In genomic region chrX:151713859-151714258, GRCh38 we compare ENCODE assay signal across 9 cellular contexts. TPM values are rescaled to one million over a fixed set of nuclear protein-coding genes. Genes with fewer than 3 reads are reported as not detected.
DNase-seq lines count a peak whose midpoint lies in the region; ATAC-seq, FAIRE-seq and TF ChIP-seq lines count a peak whose summit lies in the region.
"Had no signal": no experiment of that assay in that cellular context is flagged by ENCODE, and none has a peak within 500 bp of the region (broad histone marks: within the 10 kb centered on the region; RNA-seq: fewer than 3 reads in every experiment).

No MANE protein-coding gene starts in this region.

- no peak for TF ChIP-seq EP300 in H1 (IDR thresholded peaks at IDR 0.05; ENCODE audit: borderline replicate concordance in 1 of 2, low read depth in 2 of 2, low read length in 2 of 2)
- TF ChIP-seq EP300 in upper lobe of left lung (IDR thresholded peaks at IDR 0.05) = no peak

- no peaks in the 10 kb centered on the region for H4K20me1 ChIP-seq in H1 (replicated peaks in 1 of 2; ENCODE audit: control insufficient read depth in 1 of 2, insufficient read depth in 2 of 2, low read length in 2 of 2)

- H3K9me3 ChIP-seq in H1 (ENCODE audit: insufficient read depth in 2 of 2, low read depth in 1 of 2, low read length in 1 of 2) (no peaks in the 10 kb centered on the region), upper lobe of left lung (no peaks in the 10 kb centered on the region), gastrocnemius medialis (no peaks in the 10 kb centered on the region)

- peak; percentile 82 for TF ChIP-seq CTCF in GM12873 (IDR thresholded peaks at IDR 0.05; ENCODE audit: insufficient read depth, low read depth, low read length, missing control alignments)
- peak; percentile 56 to 64 (median 62) for TF ChIP-seq CTCF in H1 (IDR thresholded peaks at IDR 0.05; ENCODE audit: control extremely low read depth in 1 of 3, insufficient read depth in 1 of 3, low read depth in 1 of 3, low read length in 3 of 3)
- TF ChIP-seq CTCF in upper lobe of left lung (IDR thresholded peaks at IDR 0.05) = peak in 4 of 6 experiments; percentile 20 to 28 (median 22)
- TF ChIP-seq CTCF in gastrocnemius medialis (IDR thresholded peaks at IDR 0.05 in 4 of 5, conservative IDR thresholded peaks at IDR 0.05 in 1 of 5) = peak in 1 of 5 experiments; percentile 37

- no peaks in the 10 kb centered on the region for H3K79me1 ChIP-seq in H1 (ENCODE audit: low read depth, low read length)

- H2BK5ac ChIP-seq in H1 (ENCODE audit: low read depth, low read length) = no peak overlapping the region

- no peak overlapping the region for H2BK120ac ChIP-seq in H1 (replicated peaks; ENCODE audit: low read depth, low read length)

- no peak overlapping the region for H2BK15ac ChIP-seq in H1 (ENCODE audit: low read length)

- H3K4ac ChIP-seq in H1 (replicated peaks; ENCODE audit: insufficient read length, low read depth, low read length) = no peak overlapping the region

- H2BK20ac ChIP-seq in H1 (ENCODE audit: low read length) = no peak overlapping the region

- intact Hi-C loops in gastrocnemius medialis (cut with DNase I; ENCODE audit: low total_unique reads) = no loop called here

- peaks cover 0 to 4% (median 1%) of the 10 kb centered on the region in 4 experiments; a peak in 3 of 7 replicates for H3K4me1 ChIP-seq in H1 (replicated peaks in 1 of 4; ENCODE audit: control insufficient read depth in 3 of 4, insufficient read depth in 4 of 4, low read length in 3 of 4)
- H3K4me1 ChIP-seq in upper lobe of left lung = no peaks in the 10 kb centered on the region
- peaks cover 0 to 4% of the 10 kb centered on the region in 2 donors for H3K4me1 ChIP-seq in gastrocnemius medialis

- no peaks in the 10 kb centered on the region for H3K36me3 ChIP-seq in H1 (ENCODE audit: control insufficient read depth in 2 of 4, insufficient read depth in 4 of 4, low read length in 3 of 4)
- no peaks in the 10 kb centered on the region for H3K36me3 ChIP-seq in upper lobe of left lung
- no peaks in the 10 kb centered on the region for H3K36me3 ChIP-seq in gastrocnemius medialis

- peak; percentile 84 for FAIRE-seq in H1 (lab: Jason Lieb, UNC)
- FAIRE-seq: endometrium had no signal

- H3K9ac ChIP-seq in H1 (replicated peaks in 1 of 4; ENCODE audit: extremely low read depth in 1 of 4, low read depth in 3 of 4, low read length in 3 of 4) = no peak overlapping the region

- no peaks in the 10 kb centered on the region for H3K27me3 ChIP-seq in H1 (replicated peaks in 1 of 4; ENCODE audit: control insufficient read depth in 3 of 4, extremely low read depth in 1 of 4, insufficient read depth in 3 of 4, low read length in 3 of 4)
- H3K27me3 ChIP-seq in upper lobe of left lung = no peaks in the 10 kb centered on the region
- H3K27me3 ChIP-seq in gastrocnemius medialis = no peaks in the 10 kb centered on the region

- H3K14ac ChIP-seq in H1 (ENCODE audit: insufficient read length) = no peak overlapping the region

- no peak overlapping the region for H3K4me3 ChIP-seq in H1 (ENCODE audit: extremely low read depth in 1 of 4, insufficient read depth in 2 of 4, low read depth in 3 of 4, low read length in 4 of 4)
- H3K4me3 ChIP-seq in upper lobe of left lung = no peak overlapping the region
- H3K4me3 ChIP-seq in gastrocnemius medialis = no peak overlapping the region

- no peak overlapping the region for H4K8ac ChIP-seq in H1 (ENCODE audit: extremely low read depth, insufficient read depth, low read length)

- peak; percentile 75 to 81 for TF ChIP-seq RAD21 in H1 (IDR thresholded peaks at IDR 0.05 in 1 of 2, conservative IDR thresholded peaks at IDR 0.05 in 1 of 2; ENCODE audit: low read depth in 2 of 2, low read length in 2 of 2)

- POLR2A ChIA-PET in H1 (lab: Charles Lee; ENCODE audit: partially characterized antibody) = no interaction called here

- 69% methylated on average over 4 of the region's 4 CpGs; no CpG with 5 or more reads in 1 of the 2 experiments for WGBS in H1 (ENCODE audit: extremely low coverage in 1 of 2, insufficient coverage in 1 of 2, insufficient read length in 1 of 2, insufficient replicate concordance in 2 of 2, low coverage in 1 of 2, low lambda C conversion rate in 2 of 2, missing lambda C conversion rate in 1 of 2), 2 experiments
- WGBS in upper lobe of left lung, 2 donors = 64 to 100% methylated on average over 2 to 4 of the region's 4 CpGs

- no peaks in the 10 kb centered on the region for H3K23me2 ChIP-seq in H1 (ENCODE audit: low read depth, low read length)

- TF ChIP-seq POLR2A in H1 (IDR thresholded peaks at IDR 0.05; ENCODE audit: control extremely low read depth in 1 of 2, low read depth in 2 of 2, low read length in 2 of 2) (no peak), upper lobe of left lung (IDR thresholded peaks at IDR 0.05) (no peak), gastrocnemius medialis (IDR thresholded peaks at IDR 0.05) (no peak)

- H3K27ac ChIP-seq in H1 (ENCODE audit: low read depth, low read length) (no peak overlapping the region), upper lobe of left lung (no peak overlapping the region), gastrocnemius medialis (no peak overlapping the region)

- ATAC-seq in upper lobe of left lung (ENCODE audit: low FRiP score in 2 of 2) (no peak), GM21515 (IDR thresholded peaks at IDR 0.05; ENCODE audit: unreplicated experiment) (no peak), gastrocnemius medialis (no peak)

- H3K79me2 ChIP-seq in H1 (ENCODE audit: control insufficient read depth in 1 of 2, insufficient read depth in 2 of 2, low read length in 2 of 2) = no peaks in the 10 kb centered on the region

- no peak overlapping the region for H3K56ac ChIP-seq in H1 (replicated peaks; ENCODE audit: insufficient read length, low read depth, low read length)

- no peak overlapping the region for H2AK5ac ChIP-seq in H1 (ENCODE audit: low read depth, low read length)

- CTCF ChIA-PET in H1 (lab: Charles Lee; ENCODE audit: partially characterized antibody) = interaction anchor here (0.9 to 1.8 kb wide), 13 partner anchors 9 to 928 kb away, joined by 3 to 8 read pairs (median 4); no protein-coding TSS in a partner anchor

- H4K5ac ChIP-seq in H1 (ENCODE audit: insufficient read length, low read depth, low read length) = no peak overlapping the region

- H3K18ac ChIP-seq in H1 (ENCODE audit: extremely low read depth, low read length) = no peak overlapping the region

- H3K23ac ChIP-seq in H1 (ENCODE audit: insufficient read length) = no peak overlapping the region

- no peak overlapping the region for H4K91ac ChIP-seq in H1 (replicated peaks; ENCODE audit: insufficient read length, low read length)

- in situ Hi-C loops in gastrocnemius medialis (cut with MboI; ENCODE audit: low sequenced_read_pairs in 4 of 4) = no loop called here

- H3K4me2 ChIP-seq in H1 (ENCODE audit: insufficient read depth in 1 of 2, low read depth in 2 of 2, low read length in 2 of 2) = no peak overlapping the region

- DNase-seq in AG08396 (ENCODE audit: low spot score) = peak; percentile 39
- DNase-seq in NCI-H1092 treated with DMSO at 0.1 percent for 48 hours (lab: John Stamatoyannopoulos, UW) = peak; percentile 43
- DNase-seq in H1 (ENCODE audit: low read depth in 1 of 2, low spot score in 2 of 2) = peak in 1 of 2 experiments; percentile 63
- no peak for DNase-seq in upper lobe of left lung
- DNase-seq in superior temporal gyrus (ENCODE audit: extremely low spot score) = no peak
- DNase-seq in gastrocnemius medialis = no peak

- H2BK12ac ChIP-seq in H1 (ENCODE audit: low read depth, low read length) = no peak overlapping the region

- no peak overlapping the region for H2AFZ ChIP-seq in H1 (ENCODE audit: low read length)

TF ChIP-seq in H1, 55 proteins besides CTCF, POLR2A, EP300 and RAD21 (continues in another document):
- 0 out of 2 replicates have a peak, but pooled peaks have one; percentile 16 for TF ChIP-seq MAX (IDR thresholded peaks at IDR 0.05)

RNA-seq across cellular contexts. Expression of gene FATE1, which starts 2.0 kb away (rescaled TPM):
- total RNA-seq in H1 (2021; fragmentation: NEBNext Ultra II Directional; extraction: Animal tissue kit (Norgen Biotek cat#: 25700)) = not detected in 2 replicates
- polyA plus RNA-seq in H1 (2011; rRNA removed) = 0.12 and 0.27 TPM in 2 replicates
- polyA plus RNA-seq in H1 (2011; cell fraction: cytosol; rRNA removed) = not detected
- 0.14 TPM for polyA plus RNA-seq in H1 (2011; cell fraction: nucleus; rRNA removed)
- 0.34 TPM in 1 of 4 replicates, not detected in the others for polyA plus RNA-seq in H1 (2012, experiment 1 of 2)
- not detected for polyA plus RNA-seq in H1 (2012, experiment 2 of 2)
- not detected for polyA plus RNA-seq in H1 (2013, experiment 1 of 2)
- polyA plus RNA-seq in H1 (2013, experiment 2 of 2) = not detected
- polyA minus RNA-seq in H1 (2011; rRNA and poly(A)+ RNA removed) = 0.34 TPM in 1 of 2 replicates, not detected in the other
- polyA minus RNA-seq in H1 (2011; cell fraction: cytosol; rRNA and poly(A)+ RNA removed) = not detected
- polyA minus RNA-seq in H1 (2011; cell fraction: nucleus; rRNA and poly(A)+ RNA removed) = not detected
- total RNA-seq in upper lobe of left lung = under 1 TPM in 1 of 6 donors, not detected in 5; 0.88 TPM
- not detected for total RNA-seq in gastrocnemius medialis

RNA-seq across cellular contexts. Expression of gene PRRG3, which starts 18.6 kb away (rescaled TPM):
- total RNA-seq in H1 (2021; fragmentation: NEBNext Ultra II Directional; extraction: Animal tissue kit (Norgen Biotek cat#: 25700)) = 5.4 and 8.2 TPM in 2 replicates
- polyA plus RNA-seq in H1 (2011; rRNA removed) = 4.2 and 4.8 TPM in 2 replicates
- 4.3 TPM for polyA plus RNA-seq in H1 (2011; cell fraction: cytosol; rRNA removed)
- polyA plus RNA-seq in H1 (2011; cell fraction: nucleus; rRNA removed) = 4.6 TPM
- 2.7 to 5.0 TPM (median 4.7 TPM) in 4 replicates for polyA plus RNA-seq in H1 (2012, experiment 1 of 2)
- 1.2 TPM for polyA plus RNA-seq in H1 (2012, experiment 2 of 2)
- 3.7 TPM for polyA plus RNA-seq in H1 (2013, experiment 1 of 2)
- 4.3 TPM for polyA plus RNA-seq in H1 (2013, experiment 2 of 2)
- polyA minus RNA-seq in H1 (2011; rRNA and poly(A)+ RNA removed) = 4.5 TPM in 2 replicates
- 6.5 TPM for polyA minus RNA-seq in H1 (2011; cell fraction: cytosol; rRNA and poly(A)+ RNA removed)
- 2.8 TPM for polyA minus RNA-seq in H1 (2011; cell fraction: nucleus; rRNA and poly(A)+ RNA removed)
- total RNA-seq in upper lobe of left lung (1 to 10 TPM in 1 of 6 donors, under 1 TPM in 3, not detected in 2; 0.20 to 4.1 (median 0.21) TPM), gastrocnemius medialis (under 1 TPM in 2 of 4 donors, not detected in 2; 0.04 to 0.39 TPM)

RNA-seq across cellular contexts. Expression of gene CNGA2, which starts 20.7 kb away (rescaled TPM):
- total RNA-seq in H1 (2021; fragmentation: NEBNext Ultra II Directional; extraction: Animal tissue kit (Norgen Biotek cat#: 25700)) = not detected in 2 replicates
- not detected in 2 replicates for polyA plus RNA-seq in H1 (2011; rRNA removed)
- polyA plus RNA-seq in H1 (2011; cell fraction: cytosol; rRNA removed) = not detected
- not detected for polyA plus RNA-seq in H1 (2011; cell fraction: nucleus; rRNA removed)
- not detected in 4 replicates for polyA plus RNA-seq in H1 (2012, experiment 1 of 2)
- polyA plus RNA-seq in H1 (2012, experiment 2 of 2) = not detected
- polyA plus RNA-seq in H1 (2013, experiment 1 of 2) = not detected
- polyA plus RNA-seq in H1 (2013, experiment 2 of 2) = not detected
- polyA minus RNA-seq in H1 (2011; rRNA and poly(A)+ RNA removed) = not detected in 2 replicates
- not detected for polyA minus RNA-seq in H1 (2011; cell fraction: cytosol; rRNA and poly(A)+ RNA removed)
- not detected for polyA minus RNA-seq in H1 (2011; cell fraction: nucleus; rRNA and poly(A)+ RNA removed)
- not detected for total RNA-seq in upper lobe of left lung
- not detected for total RNA-seq in gastrocnemius medialis

Comparison
In these comparisons a context has a peak if more than half of its experiments do, and no peak if none do; other contexts are left out.
1. DNase-seq: peak in AG08396 (single experiment) and NCI-H1092 treated with DMSO at 0.1 percent for 48 hours (single experiment); none in upper lobe of left lung (0 of 2), superior temporal gyrus (single experiment) and gastrocnemius medialis (0 of 2).